Comparison of ENCODE assay signal across 10 cellular contexts in genomic region chr17:73269329-73269615, GRCh38. TPM values are rescaled to one million over a fixed set of nuclear protein-coding genes. Genes with fewer than 3 reads are reported as not detected.
"Had no signal": no experiment of that assay in that cellular context is flagged by ENCODE, and none has a peak within 500 bp of the region (broad histone marks: within the 10 kb centered on the region; RNA-seq: fewer than 3 reads in every experiment).

No MANE protein-coding gene starts in this region.

- ATAC-seq: GM23338 had no signal

- H3K4me3 ChIP-seq: GM23338, K562 had no signal

- H3K9me3 Mint-ChIP-seq: GM23338, H9, HFFc6 had no signal

- H3K27ac ChIP-seq: HL-60 had no signal

- H3K4me3 Mint-ChIP-seq: GM23338, H9, HFFc6 had no signal

- DNase-seq: H9, HCEC 1CT, HFFc6, IMR-90, KG1 had no signal

- H3K27ac Mint-ChIP-seq: GM23338, H9, HFFc6 had no signal

RNA-seq across cellular contexts. Expression of gene CPSF4L, which starts 7.6 kb away (rescaled TPM):
- total RNA-seq: GM23338, H1, H9, HFFc6, HT1080, IMR-90, K562 had no signal
